Comparison of ENCODE assay signal across 29 cellular contexts in genomic region chr1:197590687-197591086, GRCh38.
"Had no signal": no experiment of that assay in that cellular context is flagged by ENCODE, and none has a peak within 500 bp of the region (broad histone marks: within the 10 kb centered on the region; RNA-seq: fewer than 3 reads in every experiment).

No MANE protein-coding gene starts in this region.

- DNase-seq: colonic mucosa; cortex of kidney; dermis blood vessel endothelial cell; dorsolateral prefrontal cortex; effector CD4-positive, alpha-beta T cell; effector CD8-positive, alpha-beta T cell; effector memory CD4-positive, alpha-beta T cell; effector memory CD8-positive, alpha-beta T cell; endodermal cell; erythroblast; esophagus squamous epithelium; foreskin fibroblast; foreskin keratinocyte; foreskin melanocyte; gastrocnemius medialis; glutamatergic neuron; head of caudate nucleus; heart left ventricle; heart right ventricle had no signal

- FAIRE-seq: colon, endometrium, endothelial cell of umbilical vein, frontal cortex had no signal

- H3K27ac ChIP-seq: colonic mucosa, coronary artery, dorsolateral prefrontal cortex, epithelial cell of prostate, esophagus muscularis mucosa, esophagus squamous epithelium, foreskin keratinocyte, gastrocnemius medialis, gastroesophageal sphincter, heart left ventricle, heart right ventricle had no signal

- H3K27me3 ChIP-seq: colonic mucosa, dorsolateral prefrontal cortex, esophagus muscularis mucosa, esophagus squamous epithelium, foreskin keratinocyte, gastrocnemius medialis, gastroesophageal sphincter, heart left ventricle, heart right ventricle had no signal

- ATAC-seq: effector memory CD8-positive, alpha-beta T cell; esophagus mucosa; foreskin keratinocyte; gastrocnemius medialis; gastroesophageal sphincter; heart left ventricle; heart right ventricle had no signal

- H3K9me3 ChIP-seq: colonic mucosa, esophagus muscularis mucosa, esophagus squamous epithelium, gastrocnemius medialis, gastroesophageal sphincter, heart left ventricle, heart right ventricle had no signal

- H3K4me1 ChIP-seq: colonic mucosa, esophagus muscularis mucosa, esophagus squamous epithelium, foreskin keratinocyte, gastrocnemius medialis, gastroesophageal sphincter, heart left ventricle, heart right ventricle had no signal

- H3K4me3 ChIP-seq: colonic mucosa, coronary artery, dorsolateral prefrontal cortex, esophagus muscularis mucosa, esophagus squamous epithelium, gastrocnemius medialis, gastroesophageal sphincter, heart left ventricle, heart right ventricle had no signal

- H3K4me3 Mint-ChIP-seq: dendritic cell treated with granulocyte-macrophage colony-stimulating factor and Interleukin-4, amounts not matched to agents 40 ng/mL and 50 ng/mL, for 4 days; effector memory CD8-positive, alpha-beta T cell; endodermal cell had no signal

- H3K36me3 ChIP-seq: colonic mucosa, gastrocnemius medialis had no signal

- H3K27ac Mint-ChIP-seq: dendritic cell treated with granulocyte-macrophage colony-stimulating factor and Interleukin-4, amounts not matched to agents 40 ng/mL and 50 ng/mL, for 4 days; effector memory CD8-positive, alpha-beta T cell; endodermal cell had no signal

- H3K27me3 Mint-ChIP-seq: dendritic cell treated with granulocyte-macrophage colony-stimulating factor and Interleukin-4, amounts not matched to agents 40 ng/mL and 50 ng/mL, for 4 days; effector memory CD8-positive, alpha-beta T cell had no signal

- H3K9me3 Mint-ChIP-seq: dendritic cell treated with granulocyte-macrophage colony-stimulating factor and Interleukin-4, amounts not matched to agents 40 ng/mL and 50 ng/mL, for 4 days; effector memory CD8-positive, alpha-beta T cell had no signal
